Comparison of ENCODE assay signal across 28 cellular contexts in the genomic region with DNA sequence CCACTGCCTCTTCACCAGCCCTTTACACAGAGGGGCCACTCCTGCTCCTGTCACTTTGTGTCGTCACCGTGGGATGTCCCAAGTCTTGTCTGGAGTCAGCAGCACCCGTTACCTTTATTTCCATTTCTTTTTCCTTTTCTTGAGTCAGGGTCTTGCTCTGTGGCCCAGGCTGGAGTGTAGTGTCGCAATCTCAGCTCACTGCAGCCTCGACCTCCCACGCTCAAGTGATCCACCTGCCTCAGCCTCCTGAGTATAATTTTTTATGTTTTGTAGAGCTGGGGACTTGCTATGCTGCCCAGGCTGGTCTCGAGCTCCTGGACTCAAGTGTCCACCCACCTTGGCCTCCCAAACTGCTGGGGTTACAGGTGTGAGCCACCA. TPM values are rescaled to one million over a fixed set of nuclear protein-coding genes. Genes with fewer than 3 reads are reported as not detected.
"Had no signal": no experiment of that assay in that cellular context is flagged by ENCODE, and none has a peak within 500 bp of the region (broad histone marks: within the 10 kb centered on the region; RNA-seq: fewer than 3 reads in every experiment).

No MANE protein-coding gene starts in this region.

- H3K4me3 ChIP-seq: esophagus muscularis mucosa, heart left ventricle, left ventricle myocardium inferior, mucosa of descending colon, psoas muscle, smooth muscle cell, suprapubic skin, tibial artery, upper lobe of right lung had no signal

- H3K9ac ChIP-seq: parathyroid adenoma had no signal

- H3K27me3 ChIP-seq: brain microvascular endothelial cell, foreskin keratinocyte, upper lobe of right lung had no signal

- DNase-seq: activated CD4-positive, alpha-beta memory T cell treated with anti-CD3 and anti-CD28 coated beads, Interleukin-2, amount 10 ng/mL, durations not matched to agents 7 days and 5 days; activated CD4-positive, alpha-beta T cell treated with anti-CD3 and anti-CD28 coated beads for 48 hours; activated effector memory CD4-positive, alpha-beta T cell treated with anti-CD3 and anti-CD28 coated beads, Interleukin-2, amount 50 U/mL, for 16 hours; activated naive CD4-positive, alpha-beta T cell treated with anti-CD3 and anti-CD28 coated beads for 36 hours; activated naive CD8-positive, alpha-beta T cell treated with anti-CD3 and anti-CD28 coated beads for 36 hours; amniotic stem cell; brain microvascular endothelial cell; caudate nucleus; foreskin keratinocyte; left ventricle myocardium inferior; nucleus accumbens; psoas muscle; stimulated activated CD4-positive, alpha-beta T cell treated with anti-CD3 and anti-CD28 coated beads, Interleukin-1b, Interleukin-23, amount 100 ng/mL, for 48 hours; stimulated activated naive CD4-positive, alpha-beta T cell; T-helper 1 cell; T1000; tibial artery; upper lobe of right lung; WERI-Rb-1 had no signal

- H3K36me3 ChIP-seq: brain microvascular endothelial cell, esophagus muscularis mucosa, heart left ventricle, left ventricle myocardium inferior, suprapubic skin, tibial artery, upper lobe of right lung, WERI-Rb-1 had no signal

- H3K27ac Mint-ChIP-seq: activated CD4-positive, alpha-beta memory T cell treated with anti-CD3 and anti-CD28 coated beads, Interleukin-2, amount 10 ng/mL, durations not matched to agents 7 days and 5 days; activated naive CD4-positive, alpha-beta T cell treated with anti-CD3 and anti-CD28 coated beads for 36 hours; activated naive CD8-positive, alpha-beta T cell treated with anti-CD3 and anti-CD28 coated beads for 36 hours had no signal

- H3K27ac ChIP-seq: brain microvascular endothelial cell, esophagus muscularis mucosa, foreskin keratinocyte, heart left ventricle, left ventricle myocardium inferior, parathyroid adenoma, psoas muscle, suprapubic skin, tibial artery, upper lobe of right lung, WERI-Rb-1 had no signal

- H3K4me1 ChIP-seq: esophagus muscularis mucosa, foreskin keratinocyte, left ventricle myocardium inferior, parathyroid adenoma, psoas muscle, suprapubic skin, tibial artery, upper lobe of right lung had no signal

- H2AFZ ChIP-seq: parathyroid adenoma had no signal

- H3K4me3 Mint-ChIP-seq: activated CD4-positive, alpha-beta memory T cell treated with anti-CD3 and anti-CD28 coated beads, Interleukin-2, amount 10 ng/mL, durations not matched to agents 7 days and 5 days; activated naive CD4-positive, alpha-beta T cell treated with anti-CD3 and anti-CD28 coated beads for 36 hours; activated naive CD8-positive, alpha-beta T cell treated with anti-CD3 and anti-CD28 coated beads for 36 hours had no signal

- H3K9me3 ChIP-seq: esophagus muscularis mucosa, heart left ventricle, left ventricle myocardium inferior, mucosa of descending colon, psoas muscle, suprapubic skin, tibial artery, upper lobe of right lung had no signal

- ATAC-seq: activated CD4-positive, CD25-positive, alpha-beta regulatory T cell treated with anti-CD3 and anti-CD28 coated beads, Interleukin-2, amount 50 U/mL, for 24 hours; foreskin keratinocyte; heart left ventricle; mucosa of descending colon; psoas muscle; upper lobe of right lung had no signal

- H3K4me2 ChIP-seq: smooth muscle cell had no signal

- H3K9me3 Mint-ChIP-seq: activated CD4-positive, alpha-beta memory T cell treated with anti-CD3 and anti-CD28 coated beads, Interleukin-2, amount 10 ng/mL, durations not matched to agents 7 days and 5 days; activated naive CD4-positive, alpha-beta T cell treated with anti-CD3 and anti-CD28 coated beads for 36 hours; activated naive CD8-positive, alpha-beta T cell treated with anti-CD3 and anti-CD28 coated beads for 36 hours had no signal

- H3K27me3 Mint-ChIP-seq: activated CD4-positive, alpha-beta memory T cell treated with anti-CD3 and anti-CD28 coated beads, Interleukin-2, amount 10 ng/mL, durations not matched to agents 7 days and 5 days had no signal

- H3K36me3 Mint-ChIP-seq: activated naive CD8-positive, alpha-beta T cell treated with anti-CD3 and anti-CD28 coated beads for 36 hours had no signal

RNA-seq across cellular contexts. Expression of a gene that starts 28.6 kb away (rescaled TPM):
- total RNA-seq: activated CD4-positive, alpha-beta memory T cell treated with anti-CD3 and anti-CD28 coated beads, Interleukin-2, amount 10 ng/mL, durations not matched to agents 7 days and 5 days; activated naive CD4-positive, alpha-beta T cell treated with anti-CD3 and anti-CD28 coated beads for 36 hours; activated naive CD8-positive, alpha-beta T cell treated with anti-CD3 and anti-CD28 coated beads for 36 hours; astrocyte; foreskin keratinocyte; left ventricle myocardium inferior; mesenteric fat pad; smooth muscle cell; suprapubic skin; upper lobe of right lung had no signal
- polyA plus RNA-seq: foreskin keratinocyte, smooth muscle cell had no signal
